In genomic region chr16:19851476-19851875, GRCh38 we compare ENCODE assay signal across 2 cellular contexts.
TF ChIP-seq lines count a peak whose summit lies in the region.

No MANE protein-coding gene starts in this region.

TF ChIP-seq in WTC11, 78 proteins besides CTCF, POLR2A, EP300 and RAD21:
- TF ChIP-seq, protein P1, sequence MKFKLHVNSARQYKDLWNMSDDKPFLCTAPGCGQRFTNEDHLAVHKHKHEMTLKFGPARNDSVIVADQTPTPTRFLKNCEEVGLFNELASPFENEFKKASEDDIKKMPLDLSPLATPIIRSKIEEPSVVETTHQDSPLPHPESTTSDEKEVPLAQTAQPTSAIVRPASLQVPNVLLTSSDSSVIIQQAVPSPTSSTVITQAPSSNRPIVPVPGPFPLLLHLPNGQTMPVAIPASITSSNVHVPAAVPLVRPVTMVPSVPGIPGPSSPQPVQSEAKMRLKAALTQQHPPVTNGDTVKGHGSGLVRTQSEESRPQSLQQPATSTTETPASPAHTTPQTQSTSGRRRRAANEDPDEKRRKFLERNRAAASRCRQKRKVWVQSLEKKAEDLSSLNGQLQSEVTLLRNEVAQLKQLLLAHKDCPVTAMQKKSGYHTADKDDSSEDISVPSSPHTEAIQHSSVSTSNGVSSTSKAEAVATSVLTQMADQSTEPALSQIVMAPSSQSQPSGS (CRISPR knock-in tag; IDR thresholded peaks at IDR 0.05; ENCODE audit: borderline replicate concordance, low read depth): no peak

TF ChIP-seq in H1, 55 proteins besides CTCF, POLR2A, EP300 and RAD21:
- no peak for TF ChIP-seq CHD2 (IDR thresholded peaks at IDR 0.05; ENCODE audit: low read length)
